ENCODE assay signal across 24 cellular contexts in the genomic region with DNA sequence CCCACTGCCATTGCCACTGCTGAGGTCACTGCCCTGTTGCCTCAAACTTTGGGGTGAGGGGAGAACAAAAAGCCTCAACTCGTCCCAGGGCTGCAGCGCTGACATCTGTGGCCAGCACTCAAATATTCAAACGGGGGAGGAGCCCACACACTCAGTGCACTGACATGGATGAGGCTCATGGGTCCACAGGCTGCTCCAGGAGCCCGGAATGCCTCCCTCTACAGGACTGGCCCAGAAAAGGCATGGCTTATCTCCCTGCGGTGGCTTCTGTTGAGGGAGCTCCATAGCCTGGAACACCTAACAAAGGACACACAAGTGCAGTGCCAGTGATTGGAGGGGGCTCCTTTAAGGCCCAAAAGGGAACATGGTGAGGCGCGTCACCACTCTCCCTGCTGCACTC.
DNase-seq lines count a peak whose midpoint lies in the region; ATAC-seq and TF ChIP-seq lines count a peak whose summit lies in the region.
"Had no signal": no experiment of that assay in that cellular context is flagged by ENCODE, and none has a peak within 500 bp of the region (broad histone marks: within the 10 kb centered on the region; RNA-seq: fewer than 3 reads in every experiment).

No MANE protein-coding gene starts in this region.

- H3K27me3 Mint-ChIP-seq in endodermal cell (ENCODE audit: insufficient read depth): no peaks in the 10 kb centered on the region
- H3K27me3 Mint-ChIP-seq: activated B cell treated with CpG ODN at 0.5 μM for 24 hours; activated CD4-positive, alpha-beta memory T cell treated with anti-CD3 and anti-CD28 coated beads for 36 hours; CD4-positive, CD25-positive, alpha-beta regulatory T cell; naive thymus-derived CD8-positive, alpha-beta T cell had no signal

- H3K9ac ChIP-seq in endodermal cell (ENCODE audit: extremely low read depth, low read length, poor library complexity, severe bottlenecking): no peak overlapping the region

- no peaks in the 10 kb centered on the region for H3K9me3 Mint-ChIP-seq in endodermal cell
- H3K9me3 Mint-ChIP-seq: activated B cell treated with CpG ODN at 0.5 μM for 24 hours had no signal

- no peak for ATAC-seq in HG02763 (IDR thresholded peaks at IDR 0.05; ENCODE audit: unreplicated experiment)
- ATAC-seq: left colon; naive thymus-derived CD8-positive, alpha-beta T cell; pancreas had no signal

- H3K4me3 ChIP-seq in endodermal cell (ENCODE audit: low read length) (no peak overlapping the region), retinal pigment epithelial cell (ENCODE audit: low read length) (no peak overlapping the region)
- H3K4me3 ChIP-seq: adrenal gland, breast epithelium, colonic mucosa, pancreas, right lobe of liver had no signal

- H3K27ac ChIP-seq in endodermal cell (ENCODE audit: low read depth, low read length): no peak overlapping the region
- H3K27ac ChIP-seq: adrenal gland, breast epithelium, colonic mucosa, pancreas, right lobe of liver had no signal

- no peaks in the 10 kb centered on the region for H3K4me1 ChIP-seq in endodermal cell (ENCODE audit: control insufficient read depth, insufficient read depth, low read length)
- H3K4me1 ChIP-seq: adrenal gland, breast epithelium, colonic mucosa, pancreas, right lobe of liver had no signal

- DNase-seq in ELF-1 (ENCODE audit: low read depth, low spot score): peak; percentile 32
- DNase-seq in HT1080 (ENCODE audit: low read depth): peak; percentile 6
- DNase-seq in endodermal cell: peak; percentile 81
- DNase-seq in retinal pigment epithelial cell (ENCODE audit: low read depth): no peak
- DNase-seq in GM13977 (ENCODE audit: low spot score): no peak
- DNase-seq in dermis blood vessel endothelial cell: no peak
- DNase-seq: activated B cell treated with CpG ODN at 0.5 μM for 24 hours; activated CD4-positive, alpha-beta memory T cell treated with anti-CD3 and anti-CD28 coated beads for 36 hours; activated T-cell treated with anti-CD3 and anti-CD28 coated beads for 4 hours; adrenal gland; CD4-positive, CD25-positive, alpha-beta regulatory T cell; colonic mucosa; left colon; naive thymus-derived CD8-positive, alpha-beta T cell; NCI-H2107; NCI-H510A treated with DMSO at 0.1 percent for 48 hours; pancreas; right lobe of liver; RPMI8226; stimulated activated CD4-positive, alpha-beta T cell treated with anti-CD3 and anti-CD28 coated beads, Interleukin-15, amount 100 ng/mL, for 24 hours; stimulated activated CD8-positive, alpha-beta memory T cell treated with anti-CD3 and anti-CD28 coated beads, Interleukin-4, amount 100 ng/mL, for 48 hours; T-helper 9 cell had no signal

- H3K36me3 Mint-ChIP-seq in endodermal cell (ENCODE audit: low read depth): no peaks in the 10 kb centered on the region
- H3K36me3 Mint-ChIP-seq: activated CD4-positive, alpha-beta memory T cell treated with anti-CD3 and anti-CD28 coated beads for 36 hours; CD4-positive, CD25-positive, alpha-beta regulatory T cell; naive thymus-derived CD8-positive, alpha-beta T cell had no signal

- no peaks in the 10 kb centered on the region for H3K9me3 ChIP-seq in endodermal cell (ENCODE audit: control insufficient read depth, low read length)
- H3K9me3 ChIP-seq: adrenal gland, breast epithelium, colonic mucosa, pancreas, right lobe of liver had no signal

- WGBS in endodermal cell (ENCODE audit: insufficient coverage in 1 of 2, insufficient read length in 1 of 2), 2 experiments: 92 to 97% methylated on average over 5 to 7 of the region's 7 CpGs

- TF ChIP-seq CTCF in endodermal cell (conservative IDR thresholded peaks at IDR 0.05) (peak; percentile 61), retinal pigment epithelial cell (conservative IDR thresholded peaks at IDR 0.05; ENCODE audit: low read depth, low read length) (peak; percentile 11), GM13977 (IDR thresholded peaks at IDR 0.05; ENCODE audit: extremely low read depth, insufficient read depth, missing control alignments) (no peak)

- no peak overlapping the region for H3K27ac Mint-ChIP-seq in endodermal cell
- H3K27ac Mint-ChIP-seq: activated B cell treated with CpG ODN at 0.5 μM for 24 hours; activated CD4-positive, alpha-beta memory T cell treated with anti-CD3 and anti-CD28 coated beads for 36 hours; CD4-positive, CD25-positive, alpha-beta regulatory T cell; naive thymus-derived CD8-positive, alpha-beta T cell had no signal

- no peaks in the 10 kb centered on the region for H3K27me3 ChIP-seq in endodermal cell (ENCODE audit: control insufficient read depth, insufficient read depth, low read length, poor library complexity, severe bottlenecking)
- H3K27me3 ChIP-seq: adrenal gland, breast epithelium, colonic mucosa, pancreas, right lobe of liver had no signal

- H3K4me1 Mint-ChIP-seq in endodermal cell: no peaks in the 10 kb centered on the region
- H3K4me1 Mint-ChIP-seq: activated B cell treated with CpG ODN at 0.5 μM for 24 hours; CD4-positive, CD25-positive, alpha-beta regulatory T cell; naive thymus-derived CD8-positive, alpha-beta T cell had no signal

- no peaks in the 10 kb centered on the region for H3K36me3 ChIP-seq in endodermal cell (ENCODE audit: control insufficient read depth, insufficient read depth, low read length)
- H3K36me3 ChIP-seq: adrenal gland, breast epithelium, colonic mucosa, pancreas, right lobe of liver had no signal

- in situ Hi-C loops in GM13977 (cut with MboI; ENCODE audit: low pct_unique_long_range_greater_than_20kb, low sequenced_read_pairs, unreplicated experiment): no loop called here

- no peak overlapping the region for H3K4me3 Mint-ChIP-seq in endodermal cell
- H3K4me3 Mint-ChIP-seq: activated B cell treated with CpG ODN at 0.5 μM for 24 hours; activated CD4-positive, alpha-beta memory T cell treated with anti-CD3 and anti-CD28 coated beads for 36 hours; CD4-positive, CD25-positive, alpha-beta regulatory T cell; naive thymus-derived CD8-positive, alpha-beta T cell had no signal

Comparison
In these comparisons a context has a peak if more than half of its experiments do, and no peak if none do; other contexts are left out.
1. DNase-seq: peak in ELF-1 (single experiment), HT1080 (single experiment) and endodermal cell (single experiment); none in retinal pigment epithelial cell (single experiment), GM13977 (single experiment) and dermis blood vessel endothelial cell (single experiment).